Comparison of ENCODE assay signal across 25 cellular contexts in the genomic region with DNA sequence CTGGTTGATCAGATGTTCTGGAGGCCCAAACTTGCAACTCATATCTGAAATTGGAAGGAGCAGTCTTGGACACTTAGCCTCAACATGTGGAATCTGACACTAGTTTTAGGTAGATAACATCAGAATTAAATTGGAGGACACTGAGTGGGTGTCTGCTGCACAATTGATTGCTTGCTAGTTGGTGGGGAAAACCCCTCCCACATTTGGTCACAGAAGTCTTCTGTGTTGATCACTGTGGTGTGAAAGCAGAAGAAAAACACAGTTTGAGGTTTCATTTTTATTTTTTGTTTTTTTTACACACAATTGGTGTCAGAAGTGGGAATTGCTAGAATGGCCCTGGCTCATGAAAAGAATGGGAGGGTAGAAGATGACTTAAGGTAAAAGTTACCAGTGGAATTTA.
"Had no signal": no experiment of that assay in that cellular context is flagged by ENCODE, and none has a peak within 500 bp of the region (broad histone marks: within the 10 kb centered on the region; RNA-seq: fewer than 3 reads in every experiment).

No MANE protein-coding gene starts in this region.

- DNase-seq: activated CD4-positive, alpha-beta memory T cell treated with anti-CD3 and anti-CD28 coated beads, Interleukin-2, amount 10 ng/mL, durations not matched to agents 7 days and 5 days; activated CD4-positive, alpha-beta T cell treated with anti-CD3 and anti-CD28 coated beads for 1 hour; activated CD4-positive, alpha-beta T cell treated with anti-CD3 and anti-CD28 coated beads for 4 hours; activated CD4-positive, alpha-beta T cell treated with anti-CD3 and anti-CD28 coated beads, Interleukin-2, amount 10 ng/mL, durations not matched to agents 7 days and 5 days; activated CD4-positive, alpha-beta T cell treated with anti-CD3 and anti-CD28 coated beads, Interleukin-2, amount 50 U/mL, for 4 hours; activated CD8-positive, alpha-beta memory T cell treated with anti-CD3 and anti-CD28 coated beads, Interleukin-2, amount 10 ng/mL, durations not matched to agents 7 days and 5 days; activated CD8-positive, alpha-beta memory T cell treated with anti-CD3 and anti-CD28 coated beads, Interleukin-2, amount 50 U/mL, for 4 hours; activated gamma-delta T cell; activated naive CD4-positive, alpha-beta T cell; activated naive CD4-positive, alpha-beta T cell treated with anti-CD3 and anti-CD28 coated beads, Interleukin-2, amount 10 ng/mL, durations not matched to agents 7 days and 5 days; activated naive CD8-positive, alpha-beta T cell treated with anti-CD3 and anti-CD28 coated beads, Interleukin-2, amount 10 ng/mL, durations not matched to agents 7 days and 5 days; activated T-cell treated with anti-CD3 and anti-CD28 coated beads, Interleukin-2, amount 50 U/mL, for 1 hour; activated T-cell treated with anti-CD3 and anti-CD28 coated beads, Interleukin-2, amount 50 U/mL, for 48 hours; central memory CD4-positive, alpha-beta T cell; cerebellar nuclear complex; colonic mucosa; effector CD8-positive, alpha-beta T cell; foreskin fibroblast; head of caudate nucleus; T-helper 2 cell had no signal

- H3K36me3 Mint-ChIP-seq: activated CD8-positive, alpha-beta memory T cell treated with anti-CD3 and anti-CD28 coated beads, Interleukin-2, amount 10 ng/mL, durations not matched to agents 7 days and 5 days; activated naive CD4-positive, alpha-beta T cell treated with anti-CD3 and anti-CD28 coated beads, Interleukin-2, amount 10 ng/mL, durations not matched to agents 7 days and 5 days; activated naive CD4-positive, alpha-beta T cell treated with anti-CD3 and anti-CD28 coated beads, Interleukin-2, amount 50 U/mL, for 72 hours; activated naive CD8-positive, alpha-beta T cell treated with anti-CD3 and anti-CD28 coated beads, Interleukin-2, amount 10 ng/mL, durations not matched to agents 7 days and 5 days; brain; WTC11 had no signal

- ATAC-seq: activated CD8-positive, alpha-beta memory T cell treated with anti-CD3 and anti-CD28 coated beads, Interleukin-2, amount 10 ng/mL, durations not matched to agents 7 days and 5 days; activated naive CD4-positive, alpha-beta T cell treated with anti-CD3 and anti-CD28 coated beads, Interleukin-2, amount 50 U/mL, for 72 hours; esophagus mucosa; WTC11 had no signal

- H3K4me1 Mint-ChIP-seq: activated CD4-positive, alpha-beta memory T cell treated with anti-CD3 and anti-CD28 coated beads, Interleukin-2, amount 10 ng/mL, durations not matched to agents 7 days and 5 days; activated CD4-positive, alpha-beta T cell treated with anti-CD3 and anti-CD28 coated beads, Interleukin-2, amount 10 ng/mL, durations not matched to agents 7 days and 5 days; activated naive CD4-positive, alpha-beta T cell treated with anti-CD3 and anti-CD28 coated beads, Interleukin-2, amount 10 ng/mL, durations not matched to agents 7 days and 5 days; activated naive CD8-positive, alpha-beta T cell treated with anti-CD3 and anti-CD28 coated beads, Interleukin-2, amount 10 ng/mL, durations not matched to agents 7 days and 5 days; brain; WTC11 had no signal

- H3K27me3 Mint-ChIP-seq: brain had no signal

- H3K4me3 Mint-ChIP-seq: activated CD4-positive, alpha-beta memory T cell treated with anti-CD3 and anti-CD28 coated beads, Interleukin-2, amount 10 ng/mL, durations not matched to agents 7 days and 5 days; activated CD4-positive, alpha-beta T cell treated with anti-CD3 and anti-CD28 coated beads, Interleukin-2, amount 10 ng/mL, durations not matched to agents 7 days and 5 days; activated CD8-positive, alpha-beta memory T cell treated with anti-CD3 and anti-CD28 coated beads, Interleukin-2, amount 10 ng/mL, durations not matched to agents 7 days and 5 days; activated naive CD4-positive, alpha-beta T cell treated with anti-CD3 and anti-CD28 coated beads, Interleukin-2, amount 10 ng/mL, durations not matched to agents 7 days and 5 days; activated naive CD8-positive, alpha-beta T cell treated with anti-CD3 and anti-CD28 coated beads, Interleukin-2, amount 10 ng/mL, durations not matched to agents 7 days and 5 days; activated T-helper 1 cell treated with anti-CD3 and anti-CD28 coated beads, Interleukin-12 subunit alpha, Interleukin-12 subunit beta, Interleukin-2, Interleukin-4 antibody, amounts not matched to agents 30 ng/mL and 10 ng/mL and 1 ng/mL, durations not matched to agents 14 hours and 24 hours and 36 hours; brain; WTC11 had no signal

- H3K27ac Mint-ChIP-seq: activated CD4-positive, alpha-beta memory T cell treated with anti-CD3 and anti-CD28 coated beads, Interleukin-2, amount 10 ng/mL, durations not matched to agents 7 days and 5 days; activated CD4-positive, alpha-beta T cell treated with anti-CD3 and anti-CD28 coated beads, Interleukin-2, amount 10 ng/mL, durations not matched to agents 7 days and 5 days; activated CD8-positive, alpha-beta memory T cell treated with anti-CD3 and anti-CD28 coated beads, Interleukin-2, amount 10 ng/mL, durations not matched to agents 7 days and 5 days; activated naive CD4-positive, alpha-beta T cell treated with anti-CD3 and anti-CD28 coated beads, Interleukin-2, amount 10 ng/mL, durations not matched to agents 7 days and 5 days; activated naive CD4-positive, alpha-beta T cell treated with anti-CD3 and anti-CD28 coated beads, Interleukin-2, amount 50 U/mL, for 72 hours; activated naive CD8-positive, alpha-beta T cell treated with anti-CD3 and anti-CD28 coated beads, Interleukin-2, amount 10 ng/mL, durations not matched to agents 7 days and 5 days; activated T-helper 1 cell treated with anti-CD3 and anti-CD28 coated beads, Interleukin-12 subunit alpha, Interleukin-12 subunit beta, Interleukin-2, Interleukin-4 antibody, amounts not matched to agents 30 ng/mL and 10 ng/mL and 1 ng/mL, durations not matched to agents 14 hours and 24 hours and 36 hours; brain; WTC11 had no signal
